13 cellular contexts compared by ENCODE assay signal in the genomic region with DNA sequence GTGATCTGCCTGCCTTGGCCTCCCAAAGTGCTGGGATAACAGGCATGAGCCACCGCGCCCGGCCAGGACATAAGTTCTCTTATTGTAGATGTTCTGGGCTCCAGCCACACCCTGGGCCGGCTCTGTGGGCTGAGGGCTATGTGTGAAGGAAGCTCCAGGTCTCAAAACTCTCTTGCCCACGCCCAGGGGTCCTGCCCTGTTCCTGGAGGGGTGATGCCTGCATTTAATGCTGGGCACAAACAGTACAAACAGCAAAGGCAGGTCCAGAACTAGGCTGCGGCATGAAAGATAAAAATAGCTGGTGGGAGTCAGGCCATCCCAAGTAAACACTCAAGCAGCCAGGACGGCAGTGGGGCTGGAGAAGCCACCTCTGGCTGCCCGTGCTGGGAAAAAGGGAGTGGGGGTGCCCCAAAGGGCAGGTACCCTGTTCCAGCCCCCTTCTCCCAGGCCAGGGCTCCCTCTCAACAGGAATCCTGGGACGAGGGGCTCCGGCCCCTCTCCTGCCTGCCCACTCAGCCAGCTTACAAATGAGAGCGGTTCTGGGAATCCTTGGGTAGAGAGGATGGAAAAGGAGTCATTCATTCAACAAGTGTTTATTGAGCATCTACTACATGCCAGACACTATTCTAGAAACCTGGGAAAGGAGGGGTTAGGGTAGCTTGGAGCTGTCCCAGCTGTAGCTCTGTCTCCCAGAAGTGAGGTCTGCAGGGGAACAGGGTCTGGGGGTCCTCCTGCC. TPM values are rescaled to one million over a fixed set of nuclear protein-coding genes. Genes with fewer than 3 reads are reported as not detected.
A peak's percentile ranks its signal among the peaks of the same experiment; 100 is the strongest.
DNase-seq lines count a peak whose midpoint lies in the region; ATAC-seq and TF ChIP-seq lines count a peak whose summit lies in the region.
"Had no signal": no experiment of that assay in that cellular context is flagged by ENCODE, and none has a peak within 500 bp of the region (broad histone marks: within the 10 kb centered on the region; RNA-seq: fewer than 3 reads in every experiment).

No MANE protein-coding gene starts in this region.

- ATAC-seq in naive thymus-derived CD8-positive, alpha-beta T cell = no peak
- ATAC-seq in HG03520 (IDR thresholded peaks at IDR 0.05; ENCODE audit: unreplicated experiment) = no peak
- no peak for ATAC-seq in HG03521 (IDR thresholded peaks at IDR 0.05; ENCODE audit: unreplicated experiment)
- ATAC-seq: activated T-cell treated with anti-CD3 and anti-CD28 coated beads, Interleukin-2, amount 50 U/mL, for 4 hours had no signal

- intact Hi-C loops in MCF 10A (cut with micrococcal nuclease) (no loop called here), mammary epithelial cell (cut with micrococcal nuclease) (loop anchor here (10.0 kb wide), 1 partner anchor 189 kb away; no protein-coding TSS in a partner anchor), colonic mucosa (cut with DNase I) (no loop called here)

- H3K9me3 ChIP-seq in mammary epithelial cell (replicated peaks; ENCODE audit: insufficient read depth, low read length) (no peaks in the 10 kb centered on the region), colonic mucosa (no peaks in the 10 kb centered on the region)

- peaks cover 34% of the 10 kb centered on the region for H3K36me3 Mint-ChIP-seq in MCF 10A (ENCODE audit: insufficient read depth, unreplicated experiment)
- no peaks in the 10 kb centered on the region for H3K36me3 Mint-ChIP-seq in naive thymus-derived CD8-positive, alpha-beta T cell
- H3K36me3 Mint-ChIP-seq: memory B cell had no signal

- H3K27me3 ChIP-seq in mammary epithelial cell (ENCODE audit: insufficient read depth, low read length) (no peaks in the 10 kb centered on the region), colonic mucosa (no peaks in the 10 kb centered on the region)

- H3K27ac Mint-ChIP-seq in MCF 10A (ENCODE audit: low read depth, unreplicated experiment) = peak overlapping the region; percentile 78
- H3K27ac Mint-ChIP-seq in naive thymus-derived CD8-positive, alpha-beta T cell = peak overlapping the region; percentile 69 to 97 (median 87)
- H3K27ac Mint-ChIP-seq: memory B cell had no signal

- H3K27ac ChIP-seq in mammary epithelial cell (ENCODE audit: insufficient read depth, low read depth, low read length) = no peak overlapping the region
- peak overlapping the region; percentile 90 for H3K27ac ChIP-seq in colonic mucosa
- H3K27ac ChIP-seq in urinary bladder (ENCODE audit: low read depth) = peak overlapping the region; percentile 12

- in situ Hi-C loops in mammary epithelial cell (cut with MboI; ENCODE audit: low sequenced_read_pairs in 2 of 2) = no loop called here

- DNase-seq in MCF 10A (ENCODE audit: unreplicated experiment) (no peak), mammary epithelial cell (no peak), colonic mucosa (no peak), NCI-H510A treated with DMSO at 0.1 percent for 48 hours (lab: John Stamatoyannopoulos, UW) (no peak)
- no peak for DNase-seq in naive thymus-derived CD8-positive, alpha-beta T cell
- DNase-seq: activated T-cell treated with anti-CD3 and anti-CD28 coated beads, Interleukin-2, amount 50 U/mL, for 4 hours; cortex of kidney; EL; NCI-H187 treated with DMSO at 0.1 percent for 48 hours had no signal

- H3K4me1 ChIP-seq in mammary epithelial cell (ENCODE audit: insufficient read depth, low read length) (peaks cover 50% of the 10 kb centered on the region), colonic mucosa (peaks cover 22% of the 10 kb centered on the region), urinary bladder (ENCODE audit: insufficient read depth) (no peaks in the 10 kb centered on the region)

- CTCF ChIA-PET in MCF 10A (lab: Yijun Ruan, JAX) = interaction anchor here (0.6 to 1.5 kb wide), 3 partner anchors 12 to 356 kb away, joined by 3 to 6 read pairs (median 4); no protein-coding TSS in a partner anchor
- CTCF ChIA-PET in mammary epithelial cell (lab: Charles Lee; ENCODE audit: low non-redundant PET) = no interaction called here

- H3K4me2 ChIP-seq in mammary epithelial cell (ENCODE audit: insufficient read depth, low read depth, low read length) = no peak overlapping the region

- dilution Hi-C loops in mammary epithelial cell (cut with HindIII; ENCODE audit: low sequenced_read_pairs) = no loop called here

- no peak overlapping the region for H2AFZ ChIP-seq in mammary epithelial cell (ENCODE audit: low read depth, low read length)

- no peak overlapping the region for H3K4me3 Mint-ChIP-seq in MCF 10A (ENCODE audit: unreplicated experiment)
- peak overlapping the region in 4 of 10 donors; percentile 23 to 30 (median 26) for H3K4me3 Mint-ChIP-seq in naive thymus-derived CD8-positive, alpha-beta T cell
- H3K4me3 Mint-ChIP-seq: activated T-cell treated with anti-CD3 and anti-CD28 coated beads, Interleukin-2, amount 50 U/mL, for 4 hours; memory B cell had no signal

- H3K9me3 Mint-ChIP-seq in MCF 10A (ENCODE audit: unreplicated experiment) = no peaks in the 10 kb centered on the region
- no peaks in the 10 kb centered on the region for H3K9me3 Mint-ChIP-seq in naive thymus-derived CD8-positive, alpha-beta T cell
- H3K9me3 Mint-ChIP-seq: activated T-cell treated with anti-CD3 and anti-CD28 coated beads, Interleukin-2, amount 50 U/mL, for 4 hours; memory B cell had no signal

- BruUV-seq in MCF 10A (replicated peaks; lab: Mats Ljungman, UMichigan) = no TSS peak
- no TSS peak for BruUV-seq in mammary epithelial cell (replicated peaks; lab: Mats Ljungman, UMichigan)

- 88% methylated on average over 10 of the region's 11 CpGs for WGBS in mammary epithelial cell (ENCODE audit: low coverage, missing lambda C conversion rate)
- WGBS in urinary bladder = 50% methylated on average over 11 of the region's 11 CpGs

- no peaks in the 10 kb centered on the region for H3K27me3 Mint-ChIP-seq in MCF 10A (ENCODE audit: insufficient read depth, unreplicated experiment)
- H3K27me3 Mint-ChIP-seq in naive thymus-derived CD8-positive, alpha-beta T cell = no peaks in the 10 kb centered on the region
- H3K27me3 Mint-ChIP-seq: memory B cell had no signal

- peaks cover 9% of the 10 kb centered on the region for H3K79me2 ChIP-seq in mammary epithelial cell (ENCODE audit: insufficient read depth, low read length)

- no peaks in the 10 kb centered on the region for H3K36me3 ChIP-seq in mammary epithelial cell (ENCODE audit: insufficient read depth, low read length)
- H3K36me3 ChIP-seq in colonic mucosa = peaks cover 5% of the 10 kb centered on the region
- H3K36me3 ChIP-seq in urinary bladder (ENCODE audit: insufficient read depth) = no peaks in the 10 kb centered on the region

- POLR2A ChIA-PET in MCF 10A (lab: Yijun Ruan, JAX) = interaction anchor here (0.6 to 2.7 kb wide), 8 partner anchors 12 to 205 kb away, joined by 3 to 32 read pairs (median 5); a partner anchor contains a TSS
- POLR2A ChIA-PET in naive thymus-derived CD8-positive, alpha-beta T cell (lab: Charles Lee) = interaction anchor here (0.9 to 14.9 kb wide), 6 partner anchors 15 to 120 kb away, joined by 3 to 288 read pairs (median 7); a partner anchor contains a TSS

- no peaks in the 10 kb centered on the region for H4K20me1 ChIP-seq in mammary epithelial cell (ENCODE audit: insufficient read depth, low read length)

- H3K9ac ChIP-seq in mammary epithelial cell (ENCODE audit: insufficient read depth, low read length) (no peak overlapping the region), colonic mucosa (ENCODE audit: low read depth in 2 of 2, low read length in 2 of 2) (peak overlapping the region; percentile 4 to 41)

- peaks cover 32% of the 10 kb centered on the region for H3K4me1 Mint-ChIP-seq in MCF 10A (ENCODE audit: insufficient read depth, unreplicated experiment)
- peaks cover 19 to 52% (median 47%) of the 10 kb centered on the region in 4 donors for H3K4me1 Mint-ChIP-seq in naive thymus-derived CD8-positive, alpha-beta T cell

- TF ChIP-seq CTCF in MCF 10A (IDR thresholded peaks at IDR 0.05; ENCODE audit: unreplicated experiment) (no peak), mammary epithelial cell (conservative IDR thresholded peaks at IDR 0.05 in 1 of 2, IDR thresholded peaks at IDR 0.05 in 1 of 2; ENCODE audit: extremely low read depth in 1 of 2, insufficient read depth in 1 of 2, low read depth in 1 of 2, low read length in 2 of 2) (no peak), colonic mucosa (IDR thresholded peaks at IDR 0.05) (no peak)

- H3K4me3 ChIP-seq in mammary epithelial cell (replicated peaks in 1 of 3; ENCODE audit: insufficient read depth in 1 of 3, low read depth in 2 of 3, low read length in 3 of 3) = no peak overlapping the region
- H3K4me3 ChIP-seq in colonic mucosa = no peak overlapping the region
- H3K4me3 ChIP-seq in urinary bladder (ENCODE audit: low read depth, low read length) = no peak overlapping the region

RNA-seq across cellular contexts. Expression of a gene that starts 4.6 kb away (rescaled TPM):
- total RNA-seq in MCF 10A (2022) (23.6 and 25.7 TPM in 2 replicates), mammary epithelial cell (10 to 100 TPM; 49.3 to 54.8 TPM), colonic mucosa (10 to 100 TPM; 33.7 to 71.5 TPM), urinary bladder (28.9 TPM)
- polyA plus RNA-seq in mammary epithelial cell (33.5 TPM), urinary bladder (55.8 TPM)
- 44.0 TPM for polyA minus RNA-seq in mammary epithelial cell
- 1 to 10 TPM; 9.7 to 9.9 TPM for total RNA-seq in naive thymus-derived CD8-positive, alpha-beta T cell
- 1 to 10 TPM; 1.9 to 8.5 (median 4.2) TPM for polyA plus RNA-seq in naive thymus-derived CD8-positive, alpha-beta T cell

RNA-seq across cellular contexts. Expression of a gene that starts 18.6 kb away (rescaled TPM):
- total RNA-seq in MCF 10A (2022) = 55.7 and 97.9 TPM in 2 replicates
- total RNA-seq in mammary epithelial cell = 10 to 100 TPM; 50.2 to 88.0 TPM
- polyA plus RNA-seq in mammary epithelial cell = 42.7 TPM
- 117 TPM for polyA minus RNA-seq in mammary epithelial cell
- total RNA-seq in colonic mucosa = 100 to 1,000 TPM in 1 of 2 donors, 10 to 100 TPM in 1; 69.8 to 102 TPM
- total RNA-seq in naive thymus-derived CD8-positive, alpha-beta T cell = 100 to 1,000 TPM; 152 to 156 TPM
- polyA plus RNA-seq in naive thymus-derived CD8-positive, alpha-beta T cell = 10 to 100 TPM; 58.1 to 95.1 (median 70.6) TPM
- total RNA-seq in urinary bladder = 16.2 TPM
- polyA plus RNA-seq in urinary bladder = 142 TPM

RNA-seq across cellular contexts. Expression of a gene that starts 23.0 kb away (rescaled TPM):
- total RNA-seq in MCF 10A (2022) = 15.9 and 17.4 TPM in 2 replicates
- total RNA-seq in mammary epithelial cell = 10 to 100 TPM; 19.3 to 20.2 TPM
- 6.8 TPM for polyA plus RNA-seq in mammary epithelial cell
- polyA minus RNA-seq in mammary epithelial cell = 25.9 TPM
- 10 to 100 TPM; 14.5 to 26.0 TPM for total RNA-seq in colonic mucosa
- 10 to 100 TPM; 34.5 to 40.9 TPM for total RNA-seq in naive thymus-derived CD8-positive, alpha-beta T cell
- 10 to 100 TPM; 13.4 to 31.8 (median 18.9) TPM for polyA plus RNA-seq in naive thymus-derived CD8-positive, alpha-beta T cell
- 15.2 TPM for total RNA-seq in urinary bladder
- polyA plus RNA-seq in urinary bladder = 21.5 TPM

RNA-seq across cellular contexts. Expression of a gene that starts 29.6 kb away (rescaled TPM):
- 3.5 and 7.6 TPM in 2 replicates for total RNA-seq in MCF 10A (2022)
- 1 to 10 TPM; 4.8 to 5.8 TPM for total RNA-seq in mammary epithelial cell
- polyA plus RNA-seq in mammary epithelial cell = 1.3 TPM
- 1.8 TPM for polyA minus RNA-seq in mammary epithelial cell
- 10 to 100 TPM; 25.9 to 35.0 TPM for total RNA-seq in colonic mucosa
- 100 to 1,000 TPM; 147 to 153 TPM for total RNA-seq in naive thymus-derived CD8-positive, alpha-beta T cell
- polyA plus RNA-seq in naive thymus-derived CD8-positive, alpha-beta T cell = 10 to 100 TPM; 50.3 to 78.0 (median 54.0) TPM
- total RNA-seq in urinary bladder = 10.6 TPM
- 13.0 TPM for polyA plus RNA-seq in urinary bladder

RNA-seq across cellular contexts. Expression of a gene that starts 30.9 kb away (rescaled TPM):
- total RNA-seq in MCF 10A (2022) (97.9 and 111 TPM in 2 replicates), mammary epithelial cell (10 to 100 TPM; 24.0 to 67.6 TPM), colonic mucosa (100 to 1,000 TPM in 1 of 2 donors, 10 to 100 TPM in 1; 88.6 to 190 TPM), urinary bladder (18.3 TPM)
- polyA plus RNA-seq in mammary epithelial cell (46.3 TPM), urinary bladder (61.3 TPM)
- polyA minus RNA-seq in mammary epithelial cell = 29.7 TPM
- 100 to 1,000 TPM; 167 to 178 TPM for total RNA-seq in naive thymus-derived CD8-positive, alpha-beta T cell
- 10 to 100 TPM; 56.4 to 78.7 (median 64.7) TPM for polyA plus RNA-seq in naive thymus-derived CD8-positive, alpha-beta T cell
